In genomic region chr11:45806072-45806933, GRCh38 we compare ENCODE assay signal across 8 cellular contexts. TPM values are rescaled to one million over a fixed set of nuclear protein-coding genes. Genes with fewer than 3 reads are reported as not detected.
DNase-seq lines count a peak whose midpoint lies in the region; ATAC-seq and TF ChIP-seq lines count a peak whose summit lies in the region.

No MANE protein-coding gene starts in this region.

- 62% methylated on average over 12 of the region's 20 CpGs for WGBS in right lobe of liver (ENCODE audit: insufficient coverage, low coverage, low lambda C conversion rate, missing lambda C conversion rate)

- in situ Hi-C loops in astrocyte of the cerebellum (cut with HindIII; ENCODE audit: low sequenced_read_pairs): no loop called here

- intact Hi-C loops in activated naive CD4-positive, alpha-beta T cell treated with anti-CD3 and anti-CD28 coated beads for 36 hours (cut with micrococcal nuclease): no loop called here
- intact Hi-C loops in right lobe of liver (cut with DNase I): no loop called here

- no peaks in the 10 kb centered on the region for H3K27me3 Mint-ChIP-seq in activated naive CD4-positive, alpha-beta T cell treated with anti-CD3 and anti-CD28 coated beads for 36 hours (ENCODE audit: low read depth)
- peaks cover 20% of the 10 kb centered on the region for H3K27me3 Mint-ChIP-seq in type B pancreatic cell

- H3K4me3 ChIP-seq in astrocyte of the cerebellum (ENCODE audit: low read depth, low read length) (peak overlapping the region; percentile 57), right lobe of liver (peak overlapping the region; percentile 62 to 96 (median 78))

- H3K9me3 Mint-ChIP-seq in activated naive CD4-positive, alpha-beta T cell treated with anti-CD3 and anti-CD28 coated beads for 36 hours: no peaks in the 10 kb centered on the region
- no peaks in the 10 kb centered on the region for H3K9me3 Mint-ChIP-seq in type B pancreatic cell

- no peak for DNase-seq in activated naive CD4-positive, alpha-beta T cell treated with anti-CD3 and anti-CD28 coated beads for 36 hours
- DNase-seq in activated naive CD4-positive, alpha-beta T cell (lab: John Stamatoyannopoulos, UW): no peak
- no peak for DNase-seq in astrocyte of the cerebellum (ENCODE audit: low read depth)
- DNase-seq in right lobe of liver: peak in 1 of 3 donors; percentile 45
- DNase-seq in type B pancreatic cell (ENCODE audit: extremely low spot score, unreplicated experiment): no peak
- DNase-seq in hypothalamus (lab: John Stamatoyannopoulos, UW): no peak
- DNase-seq in dedifferentiated amniotic fluid mesenchymal stem cell (ENCODE audit: extremely low spot score): no peak
- DNase-seq in stimulated activated CD4-positive, alpha-beta T cell treated with anti-CD3 and anti-CD28 coated beads, Interleukin-12 subunit alpha, Interleukin-12 subunit beta, amount 100 ng/mL, for 4 hours: no peak

- no peaks in the 10 kb centered on the region for H3K27me3 ChIP-seq in right lobe of liver

- no peak for TF ChIP-seq POLR2A in right lobe of liver (IDR thresholded peaks at IDR 0.05)

- ATAC-seq in right lobe of liver: no peak

- H3K4me3 Mint-ChIP-seq in activated naive CD4-positive, alpha-beta T cell treated with anti-CD3 and anti-CD28 coated beads for 36 hours: peak overlapping the region; percentile 90
- peak overlapping the region; percentile 96 for H3K4me3 Mint-ChIP-seq in type B pancreatic cell

- TF ChIP-seq CTCF in astrocyte of the cerebellum (IDR thresholded peaks at IDR 0.05; ENCODE audit: low read depth, low read length, missing control alignments) (no peak), right lobe of liver (IDR thresholded peaks at IDR 0.05) (no peak), type B pancreatic cell (conservative IDR thresholded peaks at IDR 0.05) (no peak)

- H3K4me1 Mint-ChIP-seq in activated naive CD4-positive, alpha-beta T cell treated with anti-CD3 and anti-CD28 coated beads for 36 hours (ENCODE audit: low read depth): peaks cover 39% of the 10 kb centered on the region
- peaks cover 19% of the 10 kb centered on the region for H3K4me1 Mint-ChIP-seq in type B pancreatic cell (ENCODE audit: unreplicated experiment)

- H3K4me1 ChIP-seq in right lobe of liver: peaks cover 0 to 44% (median 18%) of the 10 kb centered on the region in 4 donors

- peaks cover 4 to 27% (median 17%) of the 10 kb centered on the region in 4 donors for H3K36me3 ChIP-seq in right lobe of liver

- peak overlapping the region in 2 of 3 donors; percentile 91 to 93 for H3K27ac ChIP-seq in right lobe of liver

- H3K36me3 Mint-ChIP-seq in activated naive CD4-positive, alpha-beta T cell treated with anti-CD3 and anti-CD28 coated beads for 36 hours (ENCODE audit: low read depth): no peaks in the 10 kb centered on the region
- peaks cover 7% of the 10 kb centered on the region for H3K36me3 Mint-ChIP-seq in type B pancreatic cell

- CTCF ChIA-PET in activated naive CD4-positive, alpha-beta T cell treated with anti-CD3 and anti-CD28 coated beads for 36 hours (lab: Charles Lee): interaction anchor here (1.0 kb wide), 1 partner anchor 45 kb away, joined by 4 read pairs; no protein-coding TSS in a partner anchor

- no peak overlapping the region for H3K27ac Mint-ChIP-seq in activated naive CD4-positive, alpha-beta T cell treated with anti-CD3 and anti-CD28 coated beads for 36 hours
- H3K27ac Mint-ChIP-seq in type B pancreatic cell: peak overlapping the region; percentile 96

- no peaks in the 10 kb centered on the region for H3K9me3 ChIP-seq in right lobe of liver

RNA-seq across cellular contexts. Expression of gene SLC35C1, which starts 1.4 kb away (rescaled TPM):
- 1 to 10 TPM; 5.6 to 6.5 TPM for total RNA-seq in activated naive CD4-positive, alpha-beta T cell treated with anti-CD3 and anti-CD28 coated beads for 36 hours
- total RNA-seq in right lobe of liver (100 to 1,000 TPM in 3 of 6 experiments, 10 to 100 TPM in 3; 11.6 to 134 (median 83.9) TPM), type B pancreatic cell (ENCODE audit: low replicate concordance) (19.5 and 26.0 TPM in 2 replicates)

RNA-seq across cellular contexts. Expression of gene CRY2, which starts 41.0 kb away (rescaled TPM):
- total RNA-seq in activated naive CD4-positive, alpha-beta T cell treated with anti-CD3 and anti-CD28 coated beads for 36 hours: 10 to 100 TPM; 13.9 to 16.2 TPM
- total RNA-seq in right lobe of liver (100 to 1,000 TPM in 1 of 6 experiments, 10 to 100 TPM in 5; 19.6 to 104 (median 31.5) TPM), type B pancreatic cell (ENCODE audit: low replicate concordance) (27.7 and 37.0 TPM in 2 replicates)
